8 cellular contexts compared by ENCODE assay signal in the genomic region with DNA sequence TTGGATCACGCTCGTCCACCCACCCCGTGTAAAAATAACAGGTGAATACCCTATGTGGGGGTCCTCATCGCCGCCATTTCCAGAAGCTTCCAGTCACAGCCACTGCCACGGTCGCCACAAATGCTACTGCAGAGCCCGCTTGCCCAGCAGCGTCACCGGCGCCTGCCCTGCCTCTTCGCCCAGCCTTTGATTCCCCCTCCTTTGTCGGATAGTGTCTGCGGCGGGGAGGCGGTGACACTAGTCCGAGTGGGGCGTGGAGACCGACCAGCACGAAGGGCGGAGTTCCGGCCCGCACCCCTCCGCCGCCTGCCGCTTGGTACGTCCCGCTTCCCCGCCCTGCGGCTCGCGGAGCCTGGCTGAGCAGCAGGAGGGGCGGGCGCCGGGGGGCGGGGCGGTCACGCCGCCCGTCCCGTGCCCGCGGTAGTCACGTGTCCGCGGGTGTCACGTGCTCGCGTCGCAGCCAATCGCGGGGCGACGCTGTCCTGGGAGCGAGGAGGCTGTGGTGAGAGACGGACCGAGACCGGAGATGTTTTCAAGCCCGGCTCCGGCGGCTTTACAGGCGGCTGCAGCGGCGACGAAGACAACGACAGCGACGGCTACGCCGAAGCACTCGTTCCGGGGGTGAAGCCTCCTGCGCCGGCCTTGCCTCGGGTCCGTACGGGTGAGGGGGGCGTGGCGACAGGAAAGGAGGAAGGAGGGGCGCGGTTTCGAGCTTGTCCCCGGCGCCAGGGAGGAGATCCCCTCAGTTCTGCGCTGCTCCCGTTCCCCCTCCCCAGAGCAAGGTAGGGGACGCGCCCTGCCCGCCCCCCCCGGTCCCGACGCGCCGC. TPM values are rescaled to one million over a fixed set of nuclear protein-coding genes. Genes with fewer than 3 reads are reported as not detected.
DNase-seq lines count a peak whose midpoint lies in the region; ATAC-seq and TF ChIP-seq lines count a peak whose summit lies in the region.

A gene (plus strand): TSS at position 467 of the 827 bp plus-strand sequence. CDS start 45,652 bp downstream, outside the sequence.

- H3K4me3 ChIP-seq in adrenal gland = peak within 1 kb of the TSS; percentile 69 to 95 (median 79)
- H3K4me3 ChIP-seq in heart right ventricle = peak within 1 kb of the TSS; percentile 61 to 94 (median 80)

- 0 to 20% (median 1%) methylated on average over 1 to 94 of the region's 94 CpGs for WGBS in adrenal gland, 4 donors
- 0 to 1% methylated on average over 71 to 94 of the region's 94 CpGs for WGBS in heart right ventricle, 2 donors

- H3K9me3 ChIP-seq in adrenal gland (replicated peaks in 1 of 3) (no peaks in the 10 kb centered on the region), heart right ventricle (no peaks in the 10 kb centered on the region)

- no peaks in the 10 kb centered on the region for H3K9me3 Mint-ChIP-seq in type B pancreatic cell

- peak within 1 kb of the TSS; percentile 98 for H3K4me3 Mint-ChIP-seq in type B pancreatic cell

- H3K36me3 ChIP-seq in adrenal gland (replicated peaks in 1 of 2) (peaks cover 0 to 24% of the 10 kb centered on the region in 2 donors), heart right ventricle (peaks cover 0 to 39% (median 15%) of the 10 kb centered on the region in 9 donors)

- H3K27me3 Mint-ChIP-seq in type B pancreatic cell = no peaks in the 10 kb centered on the region

- peaks cover 45% of the 10 kb centered on the region for H3K4me1 Mint-ChIP-seq in type B pancreatic cell (ENCODE audit: unreplicated experiment)

- TF ChIP-seq POLR2A in GM15510 (IDR thresholded peaks at IDR 0.05; ENCODE audit: borderline replicate concordance, extremely low read depth, insufficient read length) (peak; percentile 53), adrenal gland (IDR thresholded peaks at IDR 0.05) (peak; percentile 72 to 97)

- DNase-seq in NCI-H146 treated with DMSO at 0.1 percent for 48 hours (lab: John Stamatoyannopoulos, UW; ENCODE audit: unreplicated experiment) (peak; percentile 97), T-helper 1 cell (peak; percentile 94 to 99 (median 98)), adrenal gland (peak; percentile 98 to 99 (median 98)), heart right ventricle (peak; percentile 97 to 99), posterior cingulate gyrus (peak; percentile 95 to 100 (median 98)), type B pancreatic cell (ENCODE audit: extremely low spot score, unreplicated experiment) (peak; percentile 98)

- TF ChIP-seq CTCF in adrenal gland (IDR thresholded peaks at IDR 0.05) (no peak), heart right ventricle (IDR thresholded peaks at IDR 0.05) (no peak), type B pancreatic cell (conservative IDR thresholded peaks at IDR 0.05) (no peak)

- H3K27ac ChIP-seq in adrenal gland (peak within 1 kb of the TSS; percentile 96 to 99 (median 99)), heart right ventricle (peak within 1 kb of the TSS; percentile 92 to 99 (median 98))

- H3K27me3 ChIP-seq in adrenal gland (no peaks in the 10 kb centered on the region), heart right ventricle (no peaks in the 10 kb centered on the region)

- peaks cover 24 to 48% of the 10 kb centered on the region in 2 donors for H3K4me1 ChIP-seq in adrenal gland (replicated peaks in 1 of 2)
- peaks cover 0 to 65% (median 47%) of the 10 kb centered on the region in 9 donors for H3K4me1 ChIP-seq in heart right ventricle

- ATAC-seq in HG02884 (IDR thresholded peaks at IDR 0.05; ENCODE audit: unreplicated experiment) (peak; percentile 58), heart right ventricle (peak; percentile 96 to 99 (median 97))

- peak within 1 kb of the TSS; percentile 99 for H3K27ac Mint-ChIP-seq in type B pancreatic cell

- peaks cover 10% of the 10 kb centered on the region for H3K36me3 Mint-ChIP-seq in type B pancreatic cell

- intact Hi-C loops in adrenal gland (cut with DNase I) (no loop called here), heart right ventricle (cut with DNase I) (loop anchor here in 8 of 10 donors (1.0 to 5.0 kb wide), 4 partner anchors 18 to 34 kb away; a partner anchor contains a TSS), posterior cingulate gyrus (cut with DNase I) (loop anchor here (1.0 to 10.0 kb wide), 3 partner anchors 34 to 432 kb away; a partner anchor contains a TSS)

RNA-seq across cellular contexts. Expression of the gene that starts here (rescaled TPM):
- total RNA-seq in adrenal gland (10 to 100 TPM; 19.4 to 56.8 (median 41.1) TPM), heart right ventricle (10 to 100 TPM; 34.5 to 70.2 (median 55.5) TPM), type B pancreatic cell (ENCODE audit: low replicate concordance) (28.2 and 38.8 TPM in 2 replicates)
- polyA plus RNA-seq in adrenal gland (10 to 100 TPM; 14.1 to 91.2 (median 21.2) TPM), heart right ventricle (10 to 100 TPM in 1 of 2 donors, 1 to 10 TPM in 1; 3.1 to 69.9 TPM)

Comparison
In these comparisons a context has a peak if more than half of its experiments do, and no peak if none do; other contexts are left out.
1. Peak in every context shown above with its lines: DNase-seq, ATAC-seq, H3K4me3 ChIP-seq and H3K27ac ChIP-seq.
2. intact Hi-C loops: an anchor here in heart right ventricle (1.0 to 5.0 kb wide) and posterior cingulate gyrus (1.0 to 10.0 kb wide); none called in adrenal gland.